ENCODE assay signal across 8 cellular contexts in the genomic region with DNA sequence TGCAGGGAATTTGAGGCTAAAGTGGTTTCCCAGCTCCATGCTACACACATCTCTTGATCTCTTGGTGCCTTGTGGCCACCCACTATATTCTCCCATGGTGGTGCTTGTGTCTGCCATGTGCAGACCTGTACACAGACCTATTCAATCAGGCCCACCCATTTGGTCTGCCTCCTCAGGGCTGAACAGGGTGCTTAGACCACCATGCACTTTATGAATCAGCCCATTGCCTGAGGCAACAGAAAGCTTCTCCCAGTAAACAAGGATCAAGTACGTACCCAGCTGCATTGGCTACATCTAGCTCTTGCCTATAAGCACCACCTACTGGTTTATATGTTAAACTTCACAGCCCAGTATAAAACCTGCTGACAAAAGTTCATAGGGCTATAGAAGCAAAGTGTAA.
A peak's percentile ranks its signal among the peaks of the same experiment; 100 is the strongest.
DNase-seq lines count a peak whose midpoint lies in the region; ATAC-seq and TF ChIP-seq lines count a peak whose summit lies in the region.

No MANE protein-coding gene starts in this region.

- H3K4me2 ChIP-seq in OCI-LY3 (ENCODE audit: low read length), result no peak overlapping the region

- ATAC-seq in HG03196 (IDR thresholded peaks at IDR 0.05; ENCODE audit: unreplicated experiment), result no peak

- no peak overlapping the region for H3K4me3 ChIP-seq in OCI-LY3 (ENCODE audit: low read length)
- H3K4me3 ChIP-seq in foreskin fibroblast (ENCODE audit: low read depth in 1 of 2, low read length in 2 of 2), result no peak overlapping the region
- H3K4me3 ChIP-seq in transverse colon, result no peak overlapping the region

- in situ Hi-C loops in transverse colon (cut with MboI; ENCODE audit: low pct_ligation_motif_present in 1 of 4, low pct_unique_long_range_greater_than_20kb in 1 of 4, low sequenced_read_pairs in 3 of 4), result no loop called here

- intact Hi-C loops in transverse colon (cut with DNase I; ENCODE audit: low total_unique reads), result no loop called here

- H3K79me2 ChIP-seq in OCI-LY3 (ENCODE audit: low read length), result no peaks in the 10 kb centered on the region

- H4K20me1 ChIP-seq in OCI-LY3 (ENCODE audit: insufficient read depth, low read length), result no peaks in the 10 kb centered on the region

- H2AFZ ChIP-seq in OCI-LY3 (ENCODE audit: low read depth, low read length), result no peak overlapping the region

- H3K27me3 ChIP-seq in OCI-LY3 (ENCODE audit: low read depth, low read length), result no peaks in the 10 kb centered on the region
- no peaks in the 10 kb centered on the region for H3K27me3 ChIP-seq in transverse colon

- H3K9ac ChIP-seq in OCI-LY3 (ENCODE audit: low read length), result no peak overlapping the region

- TF ChIP-seq CTCF in OCI-LY3 (IDR thresholded peaks at IDR 0.05; ENCODE audit: low read depth, low read length) (peak; percentile 49), foreskin fibroblast (IDR thresholded peaks at IDR 0.05; ENCODE audit: low read depth, low read length) (peak; percentile 22), transverse colon (IDR thresholded peaks at IDR 0.05) (peak in 4 of 5 experiments; percentile 20 to 40 (median 28))

- TF ChIP-seq EP300 in transverse colon (IDR thresholded peaks at IDR 0.05; ENCODE audit: low read depth), result no peak

- H3K36me3 ChIP-seq in OCI-LY3 (replicated peaks; ENCODE audit: low read depth, low read length) (no peaks in the 10 kb centered on the region), transverse colon (no peaks in the 10 kb centered on the region)

- WGBS in transverse colon (ENCODE audit: low coverage in 1 of 2), 2 donors, result 11% methylated on average over 1 of the region's 1 CpG; no CpG with 5 or more reads in 1 of the 2 donors

- no peaks in the 10 kb centered on the region for H3K9me3 ChIP-seq in OCI-LY3 (ENCODE audit: insufficient read depth, low read length)
- no peaks in the 10 kb centered on the region for H3K9me3 ChIP-seq in transverse colon

- peak; percentile 0 for DNase-seq in DMS153 (lab: John Stamatoyannopoulos, UW)
- no peak for DNase-seq in DMS153 treated with DMSO at 0.1 percent for 48 hours (lab: John Stamatoyannopoulos, UW; ENCODE audit: unreplicated experiment)
- DNase-seq in foreskin fibroblast, result no peak
- no peak for DNase-seq in transverse colon
- DNase-seq in activated CD4-positive, alpha-beta T cell treated with anti-CD3 and anti-CD28 coated beads, Interleukin-2, amount 50 U/mL, for 4 hours, result no peak
- no peak for DNase-seq in SKM-1 treated with dmso at 0.1 percent for 144 hours (lab: John Stamatoyannopoulos, UW; ENCODE audit: unreplicated experiment)

- no peaks in the 10 kb centered on the region for H3K4me1 ChIP-seq in OCI-LY3 (ENCODE audit: low read length)
- no peaks in the 10 kb centered on the region for H3K4me1 ChIP-seq in transverse colon

- TF ChIP-seq POLR2A in transverse colon (IDR thresholded peaks at IDR 0.05), result no peak

- H3K27ac ChIP-seq in OCI-LY3 (ENCODE audit: low read length) (no peak overlapping the region), transverse colon (no peak overlapping the region)
